ENCODE assay signal across 9 cellular contexts in genomic region chr15:30953731-30954378, GRCh38. TPM values are rescaled to one million over a fixed set of nuclear protein-coding genes. Genes with fewer than 3 reads are reported as not detected.
A peak's percentile ranks its signal among the peaks of the same experiment; 100 is the strongest.
DNase-seq lines count a peak whose midpoint lies in the region; ATAC-seq and TF ChIP-seq lines count a peak whose summit lies in the region.
"Had no signal": no experiment of that assay in that cellular context is flagged by ENCODE, and none has a peak within 500 bp of the region (broad histone marks: within the 10 kb centered on the region; RNA-seq: fewer than 3 reads in every experiment).

No MANE protein-coding gene starts in this region.

- peak overlapping the region; percentile 25 for H3K27ac ChIP-seq in skeletal muscle tissue (ENCODE audit: low read depth, low read length)
- H3K27ac ChIP-seq: BLaER1 had no signal

- H3K36me3 ChIP-seq in skeletal muscle tissue (ENCODE audit: control insufficient read depth in 3 of 3, insufficient read depth in 3 of 3, low read length in 3 of 3), result peaks cover 52 to 71% (median 66%) of the 10 kb centered on the region in 3 donors

- no peaks in the 10 kb centered on the region for H3K9me3 ChIP-seq in skeletal muscle tissue (ENCODE audit: control insufficient read depth in 3 of 3, low read length in 3 of 3)

- peak; percentile 2 to 19 for DNase-seq in NOMO-1 (lab: John Stamatoyannopoulos, UW; ENCODE audit: unreplicated experiment in 2 of 2)
- DNase-seq in NOMO-1 treated with dmso at 0.1 percent for 144 hours (lab: John Stamatoyannopoulos, UW; ENCODE audit: unreplicated experiment), result no peak
- DNase-seq in fibroblast of the aortic adventitia (ENCODE audit: low read depth), result peak; percentile 78
- no peak for DNase-seq in DMS79 treated with DMSO at 0.1 percent for 48 hours (lab: John Stamatoyannopoulos, UW)

- no peaks in the 10 kb centered on the region for H3K27me3 ChIP-seq in skeletal muscle tissue (ENCODE audit: control insufficient read depth in 3 of 3, insufficient read depth in 3 of 3, low read length in 3 of 3)
- H3K27me3 ChIP-seq: BLaER1 had no signal

- H3K4me1 ChIP-seq in skeletal muscle tissue (ENCODE audit: control insufficient read depth in 3 of 3, insufficient read depth in 3 of 3, low read length in 3 of 3), result peaks cover 8 to 12% (median 12%) of the 10 kb centered on the region in 3 donors
- H3K4me1 ChIP-seq: BLaER1 had no signal

- no peak for TF ChIP-seq CTCF in fibroblast of the aortic adventitia (IDR thresholded peaks at IDR 0.05; ENCODE audit: insufficient read depth, low read length)

- ATAC-seq in SK-N-SH treated with all-trans-retinoic acid at 6 μM for 48 hours, result peak; percentile 85
- ATAC-seq in GM21825 (IDR thresholded peaks at IDR 0.05; ENCODE audit: unreplicated experiment), result no peak
- no peak for ATAC-seq in HG03520 (IDR thresholded peaks at IDR 0.05; ENCODE audit: unreplicated experiment)

- H3K4me3 ChIP-seq in fibroblast of the aortic adventitia (ENCODE audit: low read depth, low read length) (no peak overlapping the region), skeletal muscle tissue (ENCODE audit: low read length in 3 of 3) (no peak overlapping the region)
- H3K4me3 ChIP-seq: BLaER1 had no signal

- peak overlapping the region in 1 of 3 donors; percentile 47 for H3K9ac ChIP-seq in skeletal muscle tissue (ENCODE audit: low read depth in 1 of 3, low read length in 3 of 3)
- H3K9ac ChIP-seq: BLaER1 had no signal

TF ChIP-seq in SK-N-SH treated with all-trans-retinoic acid at 6 μM for 48 hours, 23 proteins besides CTCF, POLR2A, EP300 and RAD21:
- TF ChIP-seq PPARA (CRISPR knock-in tag; IDR thresholded peaks at IDR 0.05; ENCODE audit: borderline replicate concordance) (no peak), POU6F1 (CRISPR knock-in tag; IDR thresholded peaks at IDR 0.05; ENCODE audit: borderline replicate concordance, low read depth) (no peak), TSHZ2 (CRISPR knock-in tag; IDR thresholded peaks at IDR 0.05) (no peak), BACH2 (CRISPR knock-in tag; IDR thresholded peaks at IDR 0.05; ENCODE audit: borderline replicate concordance) (no peak), SNAI2 (CRISPR knock-in tag; IDR thresholded peaks at IDR 0.05) (no peak), ZFP3 (CRISPR knock-in tag; IDR thresholded peaks at IDR 0.05) (no peak), ESRRG (CRISPR knock-in tag; IDR thresholded peaks at IDR 0.05) (no peak)

RNA-seq across cellular contexts. Expression of gene MTMR10, which starts 37.6 kb away (rescaled TPM):
- total RNA-seq in fibroblast of the aortic adventitia (ENCODE audit: low replicate concordance) (16.2 and 21.3 TPM in 2 replicates), skeletal muscle tissue (21.4 TPM)

RNA-seq across cellular contexts. Expression of gene FAN1, which starts 50.1 kb away (rescaled TPM):
- total RNA-seq in fibroblast of the aortic adventitia (ENCODE audit: low replicate concordance), result 12.3 and 17.8 TPM in 2 replicates
- 26.6 TPM for total RNA-seq in skeletal muscle tissue

Comparison
In these comparisons a context has a peak if more than half of its experiments do, and no peak if none do; other contexts are left out.
1. DNase-seq: peak in NOMO-1 (2 of 2) and fibroblast of the aortic adventitia (single experiment); none in NOMO-1 treated with dmso at 0.1 percent for 144 hours (single experiment) and DMS79 treated with DMSO at 0.1 percent for 48 hours (single experiment).